Comparison of ENCODE assay signal across 7 cellular contexts in the genomic region with DNA sequence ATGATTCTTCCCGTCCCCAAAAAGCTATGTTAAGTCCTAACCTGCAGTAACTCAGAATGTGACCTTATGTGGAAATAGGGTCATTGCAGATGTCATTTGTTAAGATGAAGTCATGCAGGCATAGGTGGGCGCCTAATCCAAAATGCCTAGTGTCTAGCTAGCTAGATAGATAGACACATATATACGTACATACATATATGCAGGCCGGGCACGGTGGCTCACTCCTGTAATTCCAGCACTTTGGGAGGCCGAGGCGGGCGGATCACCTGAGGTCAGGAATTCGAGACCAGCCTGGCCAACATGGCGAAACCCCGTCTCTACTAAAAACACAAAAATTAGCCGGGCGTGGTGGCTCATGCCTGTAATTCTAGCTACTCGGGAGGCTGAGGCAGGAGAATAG. TPM values are rescaled to one million over a fixed set of nuclear protein-coding genes. Genes with fewer than 3 reads are reported as not detected.
DNase-seq lines count a peak whose midpoint lies in the region; ATAC-seq and TF ChIP-seq lines count a peak whose summit lies in the region.
"Not testable (repeated sequence)": the region's sequence is repeated elsewhere in the genome, so short reads cannot be mapped to it uniquely, and the experiment has no call there.

No MANE protein-coding gene starts in this region.

- not testable (repeated sequence) for TF ChIP-seq CTCF in GM23338 (conservative IDR thresholded peaks at IDR 0.05; ENCODE audit: low read depth in 2 of 2); OCI-LY7 (conservative IDR thresholded peaks at IDR 0.05; ENCODE audit: low read length); coronary artery (IDR thresholded peaks at IDR 0.05); natural killer cell (IDR thresholded peaks at IDR 0.05); spleen (IDR thresholded peaks at IDR 0.05 in 8 of 11, conservative IDR thresholded peaks at IDR 0.05 in 3 of 11)

- BruUV-seq in OCI-LY7 (replicated peaks; lab: Mats Ljungman, UMichigan): not testable (repeated sequence)

- peak overlapping the region; percentile 80 for H3K4me2 ChIP-seq in GM23338
- H3K4me2 ChIP-seq in OCI-LY7 (ENCODE audit: low read length): peak overlapping the region; percentile 69

- H3K4me3 ChIP-seq in GM23338 (peak overlapping the region; percentile 55), OCI-LY7 (ENCODE audit: low read depth, low read length, poor library complexity, severe bottlenecking) (peak overlapping the region; percentile 85), coronary artery (peak overlapping the region; percentile 95), spleen (peak overlapping the region in 2 of 8 donors; percentile 92 to 100)

- POLR2A ChIA-PET in OCI-LY7 (lab: Charles Lee): interaction anchor here (0.7 to 3.0 kb wide), 8 partner anchors 12 to 752 kb away, joined by 3 to 22 read pairs (median 4); a partner anchor contains a TSS

- H2AFZ ChIP-seq in GM23338 (peak overlapping the region; percentile 50; the same call in 1 of the 2 replicates), OCI-LY7 (ENCODE audit: low read length) (peak overlapping the region; percentile 90)

- H3K79me2 ChIP-seq in GM23338 (replicated peaks; ENCODE audit: insufficient read depth) (peaks cover 20% of the 10 kb centered on the region), OCI-LY7 (ENCODE audit: insufficient read depth, low read depth, low read length) (peaks cover 30% of the 10 kb centered on the region)

- H3K4me1 Mint-ChIP-seq in GM23338 (peaks cover 20% of the 10 kb centered on the region; the same call in 2 of the 3 replicates), natural killer cell (peaks cover 24 to 31% of the 10 kb centered on the region in 2 donors)
- peaks cover 39% of the 10 kb centered on the region for H3K4me1 Mint-ChIP-seq in activated T-cell treated with anti-CD3 and anti-CD28 coated beads, Interleukin-2, amount 50 U/mL, for 24 hours (ENCODE audit: low read depth)

- H3K27ac Mint-ChIP-seq in GM23338: peak overlapping the region; percentile 5; the same call in 1 of the 2 replicates
- peak overlapping the region; percentile 34 for H3K27ac Mint-ChIP-seq in activated T-cell treated with anti-CD3 and anti-CD28 coated beads, Interleukin-2, amount 50 U/mL, for 24 hours
- H3K27ac Mint-ChIP-seq in natural killer cell: peak overlapping the region; percentile 99 to 100

- not testable (repeated sequence) for H3K9me2 ChIP-seq in GM23338 (ENCODE audit: insufficient read depth); OCI-LY7 (ENCODE audit: insufficient read depth, low read length)

- WGBS in spleen, 5 donors: 87 to 91% (median 90%) methylated on average over 13 to 14 of the region's 14 CpGs

- not testable (repeated sequence) for DNase-seq in GM23338 (ENCODE audit: low spot score); OCI-LY7 (ENCODE audit: low spot score); activated T-cell treated with anti-CD3 and anti-CD28 coated beads, Interleukin-2, amount 50 U/mL, for 24 hours; coronary artery (ENCODE audit: low spot score); natural killer cell
- DNase-seq in left ventricle myocardium superior: peak; percentile 40
- DNase-seq in spleen: peak; percentile 80

- not testable (repeated sequence) for H3K27me3 ChIP-seq in GM23338 (ENCODE audit: insufficient read depth); spleen (replicated peaks in 1 of 7)

- H3K36me3 Mint-ChIP-seq in GM23338 (ENCODE audit: low read depth): peaks cover 37% of the 10 kb centered on the region
- peaks cover 42% of the 10 kb centered on the region for H3K36me3 Mint-ChIP-seq in activated T-cell treated with anti-CD3 and anti-CD28 coated beads, Interleukin-2, amount 50 U/mL, for 24 hours (ENCODE audit: low read depth)
- H3K36me3 Mint-ChIP-seq in natural killer cell: not testable (repeated sequence)

- H4K20me1 ChIP-seq in GM23338 (replicated peaks; ENCODE audit: insufficient read depth) (peaks cover 17% of the 10 kb centered on the region), OCI-LY7 (ENCODE audit: insufficient read depth, low read length) (peaks cover 18% of the 10 kb centered on the region)

- intact Hi-C loops in OCI-LY7 (cut with micrococcal nuclease; ENCODE audit: unreplicated experiment) (loop anchor here (10.0 kb wide), 1 partner anchor 449 kb away; a partner anchor contains a TSS), spleen (cut with DNase I; ENCODE audit: low total_unique reads) (loop anchor here (5.0 kb wide), 1 partner anchor 82 kb away; a partner anchor contains a TSS)
- intact Hi-C loops in left ventricle myocardium superior (cut with micrococcal nuclease); natural killer cell (cut with micrococcal nuclease): not testable (repeated sequence)

- not testable (repeated sequence) for TF ChIP-seq POLR2A in spleen (IDR thresholded peaks at IDR 0.05)

- H3K27ac ChIP-seq in GM23338 (ENCODE audit: low read depth) (peak overlapping the region; percentile 81), OCI-LY7 (ENCODE audit: low read depth, low read length, poor library complexity, severe bottlenecking) (peak overlapping the region; percentile 44), coronary artery (peak overlapping the region in 1 of 2 donors; percentile 94), spleen (peak overlapping the region in 7 of 8 donors; percentile 90 to 96 (median 92))

- CTCF ChIA-PET in OCI-LY7 (lab: Charles Lee; ENCODE audit: unreplicated experiment): interaction anchor here (0.6 to 1.9 kb wide), 5 partner anchors 22 to 246 kb away, joined by 3 to 6 read pairs (median 4); a partner anchor contains a TSS

- H3K9me3 ChIP-seq in OCI-LY7 (ENCODE audit: low read length); spleen: not testable (repeated sequence)

- not testable (repeated sequence) for H3K9me3 Mint-ChIP-seq in GM23338; activated T-cell treated with anti-CD3 and anti-CD28 coated beads, Interleukin-2, amount 50 U/mL, for 24 hours; natural killer cell

- peaks cover 19% of the 10 kb centered on the region for H3K36me3 ChIP-seq in GM23338 (ENCODE audit: insufficient read depth)
- peaks cover 32% of the 10 kb centered on the region for H3K36me3 ChIP-seq in OCI-LY7 (ENCODE audit: insufficient read depth, low read length)
- H3K36me3 ChIP-seq in spleen: peaks cover 0 to 28% (median 13%) of the 10 kb centered on the region in 6 donors

- H3K4me1 ChIP-seq in GM23338 (ENCODE audit: insufficient read depth): not testable (repeated sequence)
- H3K4me1 ChIP-seq in OCI-LY7 (ENCODE audit: insufficient read depth, low read length, poor library complexity, severe bottlenecking): peaks cover 15% of the 10 kb centered on the region
- H3K4me1 ChIP-seq in spleen: peaks cover 11 to 38% (median 24%) of the 10 kb centered on the region in 6 donors

- H3K4me3 Mint-ChIP-seq in GM23338: peak overlapping the region; percentile 98
- H3K4me3 Mint-ChIP-seq in activated T-cell treated with anti-CD3 and anti-CD28 coated beads, Interleukin-2, amount 50 U/mL, for 24 hours: peak overlapping the region; percentile 99
- peak overlapping the region; percentile 99 for H3K4me3 Mint-ChIP-seq in natural killer cell

- not testable (repeated sequence) for ATAC-seq in GM23338, left ventricle myocardium superior, natural killer cell

- H3F3A ChIP-seq in GM23338 (replicated peaks; ENCODE audit: low read depth): peaks cover 15% of the 10 kb centered on the region; the same call in 1 of the 2 replicates

- peaks cover 11% of the 10 kb centered on the region for H3K27me3 Mint-ChIP-seq in GM23338 (ENCODE audit: insufficient read depth, low read depth, poor library complexity)
- H3K27me3 Mint-ChIP-seq in activated T-cell treated with anti-CD3 and anti-CD28 coated beads, Interleukin-2, amount 50 U/mL, for 24 hours; natural killer cell (ENCODE audit: low read depth in 2 of 2): not testable (repeated sequence)

RNA-seq across cellular contexts. Expression of a gene that starts 0.9 kb away (rescaled TPM):
- total RNA-seq in GM23338 (2014; rRNA removed; shearing (Covaris generic)): 26.7 and 53.8 TPM in 2 replicates
- 81.8 and 85.5 TPM in 2 replicates for polyA plus RNA-seq in GM23338 (2016; fragmentation: Nextera tagmentation; extraction: Ambion mirVana)
- 46.8 and 59.7 TPM in 2 replicates for total RNA-seq in OCI-LY7 (2014; rRNA removed; shearing (Covaris generic))
- 43.0 and 44.0 TPM in 2 replicates for total RNA-seq in OCI-LY7 (2022)
- 49.7 TPM for total RNA-seq in left ventricle myocardium superior
- total RNA-seq in natural killer cell: 10 to 100 TPM in 2 of 3 donors, 1 to 10 TPM in 1; 9.0 to 11.8 (median 11.4) TPM
- total RNA-seq in spleen: 10 to 100 TPM; 31.1 to 74.7 (median 41.1) TPM
- polyA plus RNA-seq in spleen: 10 to 100 TPM; 41.7 to 70.2 (median 52.9) TPM

RNA-seq across cellular contexts. Expression of a gene that starts 28.5 kb away (rescaled TPM):
- 16.5 and 20.7 TPM in 2 replicates for total RNA-seq in GM23338 (2014; rRNA removed; shearing (Covaris generic))
- polyA plus RNA-seq in GM23338 (2016; fragmentation: Nextera tagmentation; extraction: Ambion mirVana) (1.9 and 2.3 TPM in 2 replicates), spleen (1 to 10 TPM; 1.9 to 7.6 (median 3.1) TPM)
- total RNA-seq in OCI-LY7 (2014; rRNA removed; shearing (Covaris generic)): 0.67 and 1.1 TPM in 2 replicates
- total RNA-seq in OCI-LY7 (2022) (0.53 and 0.67 TPM in 2 replicates), left ventricle myocardium superior (8.8 TPM), natural killer cell (1 to 10 TPM in 1 of 3 donors, under 1 TPM in 2; 0.49 to 1.0 (median 0.83) TPM), spleen (10 to 100 TPM; 29.8 to 58.8 (median 43.4) TPM)

Comparison
In these comparisons a context has a peak if more than half of its experiments do, and no peak if none do; other contexts are left out.
1. H3K27ac Mint-ChIP-seq: peak in every context shown above with its lines; median percentile 100 in natural killer cell; 34 in activated T-cell treated with anti-CD3 and anti-CD28 coated beads, Interleukin-2, amount 50 U/mL, for 24 hours; 5 in GM23338.